ENCODE assay signal across 8 cellular contexts in the genomic region with DNA sequence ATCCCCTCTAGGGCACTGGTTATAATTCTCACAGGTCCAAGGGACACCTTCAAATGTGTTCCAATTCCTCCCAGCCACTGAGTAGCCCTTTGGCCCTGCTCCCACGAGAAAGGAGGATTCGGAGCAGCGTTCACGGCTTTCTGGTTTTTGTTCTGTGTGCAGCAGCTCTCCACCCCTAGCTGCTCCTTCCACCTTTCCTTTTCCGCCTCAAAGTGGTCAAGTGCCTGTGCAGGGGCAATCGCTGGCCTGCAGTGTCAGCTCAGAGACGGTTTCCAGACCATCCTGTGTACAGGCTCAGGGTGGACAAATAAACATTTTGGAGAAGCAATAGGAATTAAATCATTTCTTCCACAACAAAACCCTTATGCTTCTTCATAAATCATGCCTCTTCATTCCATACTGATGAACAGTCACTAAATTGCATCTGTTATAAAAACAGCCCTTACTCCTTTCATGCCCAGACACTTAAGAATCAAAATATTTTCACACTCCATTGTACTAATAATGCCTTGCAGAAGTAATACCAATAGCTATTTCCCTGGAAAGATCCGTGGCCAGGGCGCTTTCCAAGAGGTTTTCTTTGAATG. TPM values are rescaled to one million over a fixed set of nuclear protein-coding genes. Genes with fewer than 3 reads are reported as not detected.
DNase-seq lines count a peak whose midpoint lies in the region; ATAC-seq and TF ChIP-seq lines count a peak whose summit lies in the region.

No MANE protein-coding gene starts in this region.

- H3K36me3 ChIP-seq in liver (ENCODE audit: control insufficient read depth in 4 of 4, insufficient read depth in 3 of 4, low read depth in 1 of 4, low read length in 3 of 4) (no peaks in the 10 kb centered on the region), upper lobe of left lung (no peaks in the 10 kb centered on the region), mucosa of descending colon (ENCODE audit: low read depth) (no peaks in the 10 kb centered on the region), adrenal gland (replicated peaks in 1 of 2) (no peaks in the 10 kb centered on the region)

- TF ChIP-seq EP300 in upper lobe of left lung (IDR thresholded peaks at IDR 0.05): no peak

- TF ChIP-seq RAD21 in liver (IDR thresholded peaks at IDR 0.05): no peak

- peak overlapping the region in 2 of 3 donors; percentile 20 to 86 for H3K4me3 ChIP-seq in liver (ENCODE audit: low read depth in 1 of 3, low read length in 3 of 3)
- H3K4me3 ChIP-seq in upper lobe of left lung: peak overlapping the region in 3 of 4 donors; percentile 58 to 74 (median 67)
- H3K4me3 ChIP-seq in mucosa of descending colon: no peak overlapping the region
- peak overlapping the region in 1 of 4 donors; percentile 79 for H3K4me3 ChIP-seq in adrenal gland

- peaks cover 22% of the 10 kb centered on the region for H3K27me3 Mint-ChIP-seq in activated naive CD4-positive, alpha-beta T cell treated with anti-CD3 and anti-CD28 coated beads, Interleukin-2, amount 50 U/mL, for 24 hours
- peaks cover 48% of the 10 kb centered on the region for H3K27me3 Mint-ChIP-seq in activated naive CD8-positive, alpha-beta T cell treated with anti-CD3 and anti-CD28 coated beads, Interleukin-2, amount 10 ng/mL, durations not matched to agents 7 days and 5 days

- no peak for TF ChIP-seq POLR2A in upper lobe of left lung (IDR thresholded peaks at IDR 0.05)
- TF ChIP-seq POLR2A in adrenal gland (IDR thresholded peaks at IDR 0.05): no peak

- no peak overlapping the region for H3K27ac Mint-ChIP-seq in activated naive CD4-positive, alpha-beta T cell treated with anti-CD3 and anti-CD28 coated beads, Interleukin-2, amount 50 U/mL, for 24 hours
- no peak overlapping the region for H3K27ac Mint-ChIP-seq in activated naive CD8-positive, alpha-beta T cell treated with anti-CD3 and anti-CD28 coated beads, Interleukin-2, amount 10 ng/mL, durations not matched to agents 7 days and 5 days

- H3K27ac ChIP-seq in liver (ENCODE audit: low read depth in 1 of 2, low read length in 2 of 2): no peak overlapping the region
- peak overlapping the region in 1 of 4 donors; percentile 50 for H3K27ac ChIP-seq in upper lobe of left lung
- H3K27ac ChIP-seq in adrenal gland: no peak overlapping the region

- TF ChIP-seq CTCF in liver (IDR thresholded peaks at IDR 0.05; ENCODE audit: low read depth, low read length, missing input control) (no peak), upper lobe of left lung (IDR thresholded peaks at IDR 0.05) (no peak), mucosa of descending colon (IDR thresholded peaks at IDR 0.05) (no peak), adrenal gland (IDR thresholded peaks at IDR 0.05) (no peak)

- H3K9me3 Mint-ChIP-seq in activated naive CD4-positive, alpha-beta T cell treated with anti-CD3 and anti-CD28 coated beads, Interleukin-2, amount 50 U/mL, for 24 hours: no peaks in the 10 kb centered on the region
- H3K9me3 Mint-ChIP-seq in activated naive CD8-positive, alpha-beta T cell treated with anti-CD3 and anti-CD28 coated beads, Interleukin-2, amount 10 ng/mL, durations not matched to agents 7 days and 5 days: no peaks in the 10 kb centered on the region

- H3K4me1 Mint-ChIP-seq in activated naive CD4-positive, alpha-beta T cell treated with anti-CD3 and anti-CD28 coated beads, Interleukin-2, amount 50 U/mL, for 24 hours: peaks cover 8% of the 10 kb centered on the region
- peaks cover 16% of the 10 kb centered on the region for H3K4me1 Mint-ChIP-seq in activated naive CD8-positive, alpha-beta T cell treated with anti-CD3 and anti-CD28 coated beads, Interleukin-2, amount 10 ng/mL, durations not matched to agents 7 days and 5 days

- peaks cover 0 to 16% (median 7%) of the 10 kb centered on the region in 4 donors for H3K4me1 ChIP-seq in liver (ENCODE audit: control insufficient read depth in 4 of 4, insufficient read depth in 4 of 4, low read length in 3 of 4)
- peaks cover 6 to 25% (median 11%) of the 10 kb centered on the region in 4 donors for H3K4me1 ChIP-seq in upper lobe of left lung
- peaks cover 4% of the 10 kb centered on the region for H3K4me1 ChIP-seq in mucosa of descending colon (ENCODE audit: low read depth)
- peaks cover 9 to 21% of the 10 kb centered on the region in 2 donors for H3K4me1 ChIP-seq in adrenal gland (replicated peaks in 1 of 2)

- intact Hi-C loops in mucosa of descending colon (cut with DNase I, micrococcal nuclease) (no loop called here), adrenal gland (cut with DNase I) (loop anchor here (5.0 kb wide), 2 partner anchors 83 to 88 kb away; no protein-coding TSS in a partner anchor)

- DNase-seq in activated naive CD4-positive, alpha-beta T cell treated with Interleukin-2 at 50 U/mL for 16 hours: no peak
- no peak for DNase-seq in activated naive CD8-positive, alpha-beta T cell treated with anti-CD3 and anti-CD28 coated beads, Interleukin-2, amount 10 ng/mL, durations not matched to agents 7 days and 5 days
- DNase-seq in upper lobe of left lung (no peak), C1 segment of cervical spinal cord (lab: John Stamatoyannopoulos, UW) (no peak), mucosa of descending colon (no peak), adrenal gland (no peak)

- no peak overlapping the region for H3K9ac ChIP-seq in liver (ENCODE audit: low read depth in 1 of 2, low read length in 2 of 2)

- ATAC-seq in activated naive CD8-positive, alpha-beta T cell treated with anti-CD3 and anti-CD28 coated beads, Interleukin-2, amount 10 ng/mL, durations not matched to agents 7 days and 5 days (ENCODE audit: low read depth): no peak
- ATAC-seq in upper lobe of left lung (ENCODE audit: low FRiP score in 2 of 2): peak in 1 of 2 donors; percentile 6
- ATAC-seq in mucosa of descending colon: no peak

- POLR2A ChIA-PET in activated naive CD8-positive, alpha-beta T cell treated with anti-CD3 and anti-CD28 coated beads, Interleukin-2, amount 10 ng/mL, durations not matched to agents 7 days and 5 days (lab: Charles Lee): interaction anchor here (0.6 to 3.0 kb wide), 3 partner anchors 76 to 511 kb away, joined by 3 to 7 read pairs (median 5); no protein-coding TSS in a partner anchor

- 61% methylated on average over 9 of the region's 9 CpGs for WGBS in liver
- 30 to 42% methylated on average over 9 of the region's 9 CpGs for WGBS in upper lobe of left lung, 2 donors
- 25 to 35% (median 32%) methylated on average over 9 of the region's 9 CpGs for WGBS in adrenal gland, 4 donors

- H3K9me3 ChIP-seq in liver (ENCODE audit: control insufficient read depth in 4 of 4, low read length in 3 of 4) (no peaks in the 10 kb centered on the region), upper lobe of left lung (no peaks in the 10 kb centered on the region), mucosa of descending colon (no peaks in the 10 kb centered on the region), adrenal gland (replicated peaks in 1 of 3) (no peaks in the 10 kb centered on the region)

- peak overlapping the region; percentile 86 for H3K4me3 Mint-ChIP-seq in activated naive CD4-positive, alpha-beta T cell treated with anti-CD3 and anti-CD28 coated beads, Interleukin-2, amount 50 U/mL, for 24 hours
- peak overlapping the region; percentile 86 for H3K4me3 Mint-ChIP-seq in activated naive CD8-positive, alpha-beta T cell treated with anti-CD3 and anti-CD28 coated beads, Interleukin-2, amount 10 ng/mL, durations not matched to agents 7 days and 5 days

- H3K27me3 ChIP-seq in liver (ENCODE audit: control insufficient read depth in 4 of 4, insufficient read depth in 4 of 4, low read length in 3 of 4) (no peaks in the 10 kb centered on the region), upper lobe of left lung (peaks cover 0 to 5% (median 0%) of the 10 kb centered on the region in 4 donors), adrenal gland (no peaks in the 10 kb centered on the region)

- H3K36me3 Mint-ChIP-seq in activated naive CD4-positive, alpha-beta T cell treated with anti-CD3 and anti-CD28 coated beads, Interleukin-2, amount 50 U/mL, for 24 hours: no peaks in the 10 kb centered on the region
- H3K36me3 Mint-ChIP-seq in activated naive CD8-positive, alpha-beta T cell treated with anti-CD3 and anti-CD28 coated beads, Interleukin-2, amount 10 ng/mL, durations not matched to agents 7 days and 5 days: no peaks in the 10 kb centered on the region

TF ChIP-seq in liver, 16 proteins besides CTCF, POLR2A, EP300 and RAD21 (continues in another document):
- TF ChIP-seq HNF4A (conservative IDR thresholded peaks at IDR 0.05): no peak
- TF ChIP-seq, protein P1, sequence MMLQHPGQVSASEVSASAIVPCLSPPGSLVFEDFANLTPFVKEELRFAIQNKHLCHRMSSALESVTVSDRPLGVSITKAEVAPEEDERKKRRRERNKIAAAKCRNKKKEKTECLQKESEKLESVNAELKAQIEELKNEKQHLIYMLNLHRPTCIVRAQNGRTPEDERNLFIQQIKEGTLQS (IDR thresholded peaks at IDR 0.05): no peak
- TF ChIP-seq, protein P2, sequence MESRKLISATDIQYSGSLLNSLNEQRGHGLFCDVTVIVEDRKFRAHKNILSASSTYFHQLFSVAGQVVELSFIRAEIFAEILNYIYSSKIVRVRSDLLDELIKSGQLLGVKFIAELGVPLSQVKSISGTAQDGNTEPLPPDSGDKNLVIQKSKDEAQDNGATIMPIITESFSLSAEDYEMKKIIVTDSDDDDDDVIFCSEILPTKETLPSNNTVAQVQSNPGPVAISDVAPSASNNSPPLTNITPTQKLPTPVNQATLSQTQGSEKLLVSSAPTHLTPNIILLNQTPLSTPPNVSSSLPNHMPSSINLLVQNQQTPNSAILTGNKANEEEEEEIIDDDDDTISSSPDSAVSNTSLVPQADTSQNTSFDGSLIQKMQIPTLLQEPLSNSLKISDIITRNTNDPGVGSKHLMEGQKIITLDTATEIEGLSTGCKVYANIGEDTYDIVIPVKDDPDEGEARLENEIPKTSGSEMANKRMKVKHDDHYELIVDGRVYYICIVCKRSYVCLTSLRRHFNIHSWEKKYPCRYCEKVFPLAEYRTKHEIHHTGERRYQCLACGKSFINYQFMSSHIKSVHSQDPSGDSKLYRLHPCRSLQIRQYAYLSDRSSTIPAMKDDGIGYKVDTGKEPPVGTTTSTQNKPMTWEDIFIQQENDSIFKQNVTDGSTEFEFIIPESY (IDR thresholded peaks at IDR 0.05): no peak

RNA-seq across cellular contexts. Expression of a gene that starts 1.1 kb away (rescaled TPM):
- total RNA-seq in activated naive CD8-positive, alpha-beta T cell treated with anti-CD3 and anti-CD28 coated beads, Interleukin-2, amount 10 ng/mL, durations not matched to agents 7 days and 5 days: 1 to 10 TPM; 1.1 TPM
- under 1 TPM; 0.50 to 0.89 TPM for total RNA-seq in liver
- under 1 TPM; 0.13 to 0.33 TPM for polyA plus RNA-seq in liver
- total RNA-seq in upper lobe of left lung: 10 to 100 TPM in 1 of 6 donors, 1 to 10 TPM in 5; 4.1 to 10.2 (median 5.3) TPM
- 1 to 10 TPM; 2.0 to 4.2 (median 2.1) TPM for total RNA-seq in mucosa of descending colon
- 1 to 10 TPM; 1.8 to 7.6 (median 3.7) TPM for total RNA-seq in adrenal gland
- polyA plus RNA-seq in adrenal gland: 1 to 10 TPM; 1.3 to 4.0 (median 1.7) TPM

RNA-seq across cellular contexts. Expression of a gene that starts 55.8 kb away (rescaled TPM):
- 10 to 100 TPM; 15.6 to 17.4 TPM for total RNA-seq in activated naive CD8-positive, alpha-beta T cell treated with anti-CD3 and anti-CD28 coated beads, Interleukin-2, amount 10 ng/mL, durations not matched to agents 7 days and 5 days
- total RNA-seq in liver (10 to 100 TPM in 1 of 2 donors, 1 to 10 TPM in 1; 3.1 to 16.2 TPM), upper lobe of left lung (10 to 100 TPM in 2 of 6 donors, 1 to 10 TPM in 4; 3.4 to 12.6 (median 8.3) TPM), mucosa of descending colon (1 to 10 TPM; 6.0 to 9.1 (median 6.5) TPM), adrenal gland (10 to 100 TPM in 7 of 8 donors, 1 to 10 TPM in 1; 7.4 to 27.2 (median 17.0) TPM)
- polyA plus RNA-seq in liver (under 1 TPM; 0.19 to 0.63 TPM), adrenal gland (1 to 10 TPM in 2 of 3 donors, under 1 TPM in 1; 0.30 to 3.4 (median 1.3) TPM)

Comparison
In these comparisons a context has a peak if more than half of its experiments do, and no peak if none do; other contexts are left out.
1. intact Hi-C loops: an anchor here in adrenal gland (5.0 kb wide); none called in mucosa of descending colon.